Comparison of ENCODE assay signal across 21 cellular contexts in genomic region chr3:14600856-14601610, GRCh38.
"Had no signal": no experiment of that assay in that cellular context is flagged by ENCODE, and none has a peak within 500 bp of the region (broad histone marks: within the 10 kb centered on the region; RNA-seq: fewer than 3 reads in every experiment).

No MANE protein-coding gene starts in this region.

- H3K4me3 Mint-ChIP-seq: stimulated activated effector memory CD8-positive, alpha-beta T cell treated with anti-CD3 and anti-CD28 coated beads, Interleukin-12 subunit alpha, Interleukin-12 subunit beta, amount 100 ng/mL, for 72 hours; stimulated activated naive CD8-positive, alpha-beta T cell treated with anti-CD3 and anti-CD28 coated beads, Interleukin-15, amount 100 ng/mL, for 72 hours had no signal

- H3K27ac ChIP-seq: dorsolateral prefrontal cortex, hepatocyte, parathyroid adenoma, prostate gland, right lobe of liver, testis, transverse colon had no signal

- H3K27me3 ChIP-seq: right lobe of liver, testis had no signal

- H3K27ac Mint-ChIP-seq: naive thymus-derived CD8-positive, alpha-beta T cell; stimulated activated effector memory CD8-positive, alpha-beta T cell treated with anti-CD3 and anti-CD28 coated beads, Interleukin-12 subunit alpha, Interleukin-12 subunit beta, amount 100 ng/mL, for 72 hours; stimulated activated naive CD8-positive, alpha-beta T cell treated with anti-CD3 and anti-CD28 coated beads, Interleukin-15, amount 100 ng/mL, for 72 hours had no signal

- H3K36me3 ChIP-seq: prostate gland, right lobe of liver, transverse colon had no signal

- H3K4me1 ChIP-seq: parathyroid adenoma, testis had no signal

- H3K9me3 Mint-ChIP-seq: neural crest cell had no signal

- ATAC-seq: left lobe of liver; mucosa of descending colon; naive thymus-derived CD8-positive, alpha-beta T cell; stimulated activated effector memory CD8-positive, alpha-beta T cell treated with anti-CD3 and anti-CD28 coated beads, Interleukin-12 subunit alpha, Interleukin-12 subunit beta, amount 100 ng/mL, for 72 hours; stimulated activated naive CD8-positive, alpha-beta T cell treated with anti-CD3 and anti-CD28 coated beads, Interleukin-15, amount 100 ng/mL, for 72 hours had no signal

- DNase-seq: cortex of kidney; dorsolateral prefrontal cortex; effector CD8-positive, alpha-beta T cell; foreskin melanocyte; islet precursor cell; mammary epithelial cell; mucosa of descending colon; occipital lobe; right lobe of liver; stimulated activated CD4-positive, alpha-beta T cell treated with anti-CD3 and anti-CD28 coated beads, Interleukin-4, amount 100 ng/mL, for 1 hour; stimulated activated CD8-positive, alpha-beta memory T cell treated with anti-CD3 and anti-CD28 coated beads, Interleukin-4, amount 100 ng/mL, for 48 hours; stimulated activated naive CD8-positive, alpha-beta T cell treated with anti-CD3 and anti-CD28 coated beads, Interleukin-15, amount 100 ng/mL, for 72 hours; testis; transverse colon had no signal

- H3K79me2 ChIP-seq: hepatocyte, parathyroid adenoma had no signal

- H3K9me3 ChIP-seq: mucosa of descending colon, prostate gland, right lobe of liver, testis, transverse colon had no signal

- H3K36me3 Mint-ChIP-seq: stimulated activated effector memory CD8-positive, alpha-beta T cell treated with anti-CD3 and anti-CD28 coated beads, Interleukin-12 subunit alpha, Interleukin-12 subunit beta, amount 100 ng/mL, for 72 hours had no signal

- H2AFZ ChIP-seq: hepatocyte had no signal

- H3K9ac ChIP-seq: parathyroid adenoma had no signal

- H3K4me3 ChIP-seq: hepatocyte, mucosa of descending colon, prostate gland, right lobe of liver, transverse colon had no signal
